ENCODE assay signal across 1 cellular context in the genomic region with DNA sequence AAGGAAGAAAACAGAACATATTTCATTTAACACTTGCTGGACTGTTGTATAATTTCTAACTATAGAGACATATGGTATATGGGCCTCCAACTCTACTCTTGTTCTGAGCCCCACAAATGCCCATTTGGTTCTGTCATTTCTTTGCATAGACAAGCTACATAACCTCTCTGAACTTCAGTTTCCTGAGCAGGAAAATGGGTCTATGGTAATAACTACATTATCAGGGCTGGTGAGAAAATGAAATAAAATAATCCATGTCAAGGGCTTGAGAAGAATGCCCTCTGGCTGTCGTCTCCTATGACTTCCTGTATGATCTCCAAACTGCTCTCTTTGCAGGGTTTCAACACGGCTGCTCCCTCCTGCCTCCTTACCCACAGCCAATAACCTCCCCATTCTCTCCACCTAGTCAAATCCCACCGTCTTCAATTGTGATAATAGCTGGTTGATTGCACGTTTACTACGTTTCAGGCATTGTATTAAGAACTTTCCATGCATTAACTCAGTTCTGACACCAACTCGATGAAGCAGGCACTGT.
TF ChIP-seq lines count a peak whose summit lies in the region.

No MANE protein-coding gene starts in this region.

TF ChIP-seq in A549, 52 proteins besides CTCF, POLR2A, EP300 and RAD21 (continued from another document):
- TF ChIP-seq ELK1 (IDR thresholded peaks at IDR 0.05; ENCODE audit: low read depth, low read length) (no peak), ESRRA (IDR thresholded peaks at IDR 0.05; ENCODE audit: borderline replicate concordance, low read length) (no peak), FOXS1 (CRISPR knock-in tag; IDR thresholded peaks at IDR 0.05) (no peak), CHD4 (IDR thresholded peaks at IDR 0.05; ENCODE audit: borderline replicate concordance) (no peak), EHMT2 (IDR thresholded peaks at IDR 0.05; ENCODE audit: low read depth) (no peak)
